Comparison of ENCODE assay signal across 17 cellular contexts in genomic region chr7:22110881-22111280, GRCh38.
DNase-seq lines count a peak whose midpoint lies in the region; ATAC-seq, FAIRE-seq and TF ChIP-seq lines count a peak whose summit lies in the region.
"Had no signal": no experiment of that assay in that cellular context is flagged by ENCODE, and none has a peak within 500 bp of the region (broad histone marks: within the 10 kb centered on the region; RNA-seq: fewer than 3 reads in every experiment).

No MANE protein-coding gene starts in this region.

- H3K9me3 Mint-ChIP-seq in natural killer cell treated with Interleukin-12 subunit alpha and Interleukin-12 subunit beta and Interleukin-15 and Interleukin-18, amount 100 ng/mL, for 72 hours, result no peaks in the 10 kb centered on the region
- no peaks in the 10 kb centered on the region for H3K9me3 Mint-ChIP-seq in natural killer cell
- H3K9me3 Mint-ChIP-seq: activated naive CD4-positive, alpha-beta T cell treated with anti-CD3 and anti-CD28 coated beads, Interleukin-2, amount 50 U/mL, for 24 hours; activated T-helper 1 cell treated with anti-CD3 and anti-CD28 coated beads, Interleukin-12 subunit alpha, Interleukin-12 subunit beta, Interleukin-2, Interleukin-4 antibody, amounts not matched to agents 30 ng/mL and 10 ng/mL and 1 ng/mL, durations not matched to agents 14 hours and 24 hours and 36 hours; nephron progenitor cell; WTC11 had no signal

- no peaks in the 10 kb centered on the region for H3K9me3 ChIP-seq in HepG2 (ENCODE audit: low read length)
- no peaks in the 10 kb centered on the region for H3K9me3 ChIP-seq in thyroid gland
- no peaks in the 10 kb centered on the region for H3K9me3 ChIP-seq in psoas muscle
- H3K9me3 ChIP-seq: ascending aorta, heart left ventricle, uterus had no signal

- in situ Hi-C loops in HepG2 (cut with HindIII; ENCODE audit: extremely low pct_ligation_motif_present, low pct_unique_long_range_greater_than_20kb), result no loop called here

- peaks cover 11% of the 10 kb centered on the region for H3K4me1 ChIP-seq in HepG2 (ENCODE audit: insufficient read depth, low read length)
- no peaks in the 10 kb centered on the region for H3K4me1 ChIP-seq in thyroid gland
- H3K4me1 ChIP-seq in psoas muscle, result no peaks in the 10 kb centered on the region
- H3K4me1 ChIP-seq: ascending aorta, uterus had no signal

- H3K4me1 Mint-ChIP-seq in natural killer cell treated with Interleukin-12 subunit alpha and Interleukin-12 subunit beta and Interleukin-15 and Interleukin-18, amount 100 ng/mL, for 72 hours (ENCODE audit: low read depth in 2 of 2), result peaks cover 4 to 8% of the 10 kb centered on the region in 2 donors
- H3K4me1 Mint-ChIP-seq in natural killer cell, result no peaks in the 10 kb centered on the region
- H3K4me1 Mint-ChIP-seq: activated naive CD4-positive, alpha-beta T cell treated with anti-CD3 and anti-CD28 coated beads, Interleukin-2, amount 50 U/mL, for 24 hours had no signal

- H3K9ac ChIP-seq in HepG2 (ENCODE audit: insufficient read depth, low read depth, low read length), result no peak overlapping the region

- no peaks in the 10 kb centered on the region for H3K36me3 Mint-ChIP-seq in natural killer cell treated with Interleukin-12 subunit alpha and Interleukin-12 subunit beta and Interleukin-15 and Interleukin-18, amount 100 ng/mL, for 72 hours
- no peaks in the 10 kb centered on the region for H3K36me3 Mint-ChIP-seq in natural killer cell
- H3K36me3 Mint-ChIP-seq: activated naive CD4-positive, alpha-beta T cell treated with anti-CD3 and anti-CD28 coated beads, Interleukin-2, amount 50 U/mL, for 24 hours; WTC11 had no signal

- ATAC-seq in natural killer cell treated with Interleukin-12 subunit alpha and Interleukin-12 subunit beta and Interleukin-15 and Interleukin-18, amount 100 ng/mL, for 72 hours, result no peak
- ATAC-seq in natural killer cell (no peak), HepG2 (no peak), psoas muscle (no peak), GM18517 (IDR thresholded peaks at IDR 0.05; ENCODE audit: unreplicated experiment) (no peak)

- H3K27ac Mint-ChIP-seq in natural killer cell treated with Interleukin-12 subunit alpha and Interleukin-12 subunit beta and Interleukin-15 and Interleukin-18, amount 100 ng/mL, for 72 hours, result peak overlapping the region in 1 of 2 donors; percentile 12
- no peak overlapping the region for H3K27ac Mint-ChIP-seq in natural killer cell
- H3K27ac Mint-ChIP-seq: activated naive CD4-positive, alpha-beta T cell treated with anti-CD3 and anti-CD28 coated beads, Interleukin-2, amount 50 U/mL, for 24 hours; activated T-helper 1 cell treated with anti-CD3 and anti-CD28 coated beads, Interleukin-12 subunit alpha, Interleukin-12 subunit beta, Interleukin-2, Interleukin-4 antibody, amounts not matched to agents 30 ng/mL and 10 ng/mL and 1 ng/mL, durations not matched to agents 14 hours and 24 hours and 36 hours; nephron progenitor cell; WTC11 had no signal

- no TSS peak for BruUV-seq in HepG2 (replicated peaks; lab: Mats Ljungman, UMichigan)

- H4K20me1 ChIP-seq in HepG2 (ENCODE audit: insufficient read depth, low read length), result no peaks in the 10 kb centered on the region

- TF ChIP-seq POLR2A in HepG2 (IDR thresholded peaks at IDR 0.05; ENCODE audit: insufficient read depth in 1 of 2, low read depth in 2 of 2, low read length in 2 of 2) (no peak), thyroid gland (IDR thresholded peaks at IDR 0.05) (no peak)

- DNase-seq in natural killer cell treated with Interleukin-12 subunit alpha and Interleukin-12 subunit beta and Interleukin-15 and Interleukin-18, amount 100 ng/mL, for 72 hours (ENCODE audit: low spot score), result peak; percentile 15
- DNase-seq in natural killer cell (no peak), dorsolateral prefrontal cortex (peak in 1 of 10 donors; percentile 47), HepG2 (ENCODE audit: low spot score) (peak; percentile 9), thyroid gland (peak; percentile 19 to 47), psoas muscle (no peak)
- DNase-seq in activated CD4-positive, alpha-beta T cell treated with anti-CD3 and anti-CD28 coated beads for 48 hours, result no peak
- DNase-seq: Right ventricle myocardium superior had no signal

- CTCF ChIA-PET in HepG2 (lab: Yijun Ruan, JAX; ENCODE audit: low intra/inter-chr PET ratio, low total read pairs), result interaction anchor here (1.2 to 2.9 kb wide), 3 partner anchors 378 to 390 kb away, joined by 3 to 40 read pairs (median 8); partner anchors contain the start of gene STEAP1B

- POLR2A ChIA-PET in HepG2 (lab: Yijun Ruan, JAX), result no interaction called here

- H3K4me3 ChIP-seq in dorsolateral prefrontal cortex (peak overlapping the region in 1 of 59 donors; percentile 19), HepG2 (replicated peaks in 1 of 3; ENCODE audit: insufficient read depth in 1 of 3, low read depth in 2 of 3, low read length in 3 of 3) (no peak overlapping the region), thyroid gland (replicated peaks in 1 of 3) (no peak overlapping the region), psoas muscle (no peak overlapping the region)
- H3K4me3 ChIP-seq: ascending aorta, heart left ventricle, PC-9, uterus had no signal

- WGBS in HepG2 (ENCODE audit: low lambda C conversion rate), result 68% methylated on average over 4 of the region's 4 CpGs
- 29 to 51% methylated on average over 4 of the region's 4 CpGs for WGBS in thyroid gland, 2 donors
- WGBS in psoas muscle, 3 donors, result 52 to 56% (median 55%) methylated on average over 4 of the region's 4 CpGs

- H3K27me3 Mint-ChIP-seq in natural killer cell treated with Interleukin-12 subunit alpha and Interleukin-12 subunit beta and Interleukin-15 and Interleukin-18, amount 100 ng/mL, for 72 hours, result peaks cover 0 to 7% of the 10 kb centered on the region in 2 donors
- peaks cover 0 to 9% of the 10 kb centered on the region in 2 donors for H3K27me3 Mint-ChIP-seq in natural killer cell (ENCODE audit: low read depth in 2 of 2)
- H3K27me3 Mint-ChIP-seq: activated naive CD4-positive, alpha-beta T cell treated with anti-CD3 and anti-CD28 coated beads, Interleukin-2, amount 50 U/mL, for 24 hours had no signal

- H3K36me3 ChIP-seq in HepG2 (replicated peaks in 1 of 2; ENCODE audit: control insufficient read depth in 1 of 2, insufficient read depth in 2 of 2, low read length in 2 of 2), result peaks cover 0 to 3% of the 10 kb centered on the region in 2 experiments; a peak in 2 of 5 replicates
- no peaks in the 10 kb centered on the region for H3K36me3 ChIP-seq in thyroid gland
- H3K36me3 ChIP-seq in psoas muscle (ENCODE audit: insufficient read depth in 1 of 2, low read depth in 1 of 2), result no peaks in the 10 kb centered on the region
- H3K36me3 ChIP-seq: ascending aorta, heart left ventricle, uterus had no signal

- no peak for FAIRE-seq in HepG2 (lab: Jason Lieb, UNC)

- no peak overlapping the region for H3K4me3 Mint-ChIP-seq in natural killer cell treated with Interleukin-12 subunit alpha and Interleukin-12 subunit beta and Interleukin-15 and Interleukin-18, amount 100 ng/mL, for 72 hours
- H3K4me3 Mint-ChIP-seq in natural killer cell, result no peak overlapping the region
- H3K4me3 Mint-ChIP-seq: activated naive CD4-positive, alpha-beta T cell treated with anti-CD3 and anti-CD28 coated beads, Interleukin-2, amount 50 U/mL, for 24 hours; activated T-helper 1 cell treated with anti-CD3 and anti-CD28 coated beads, Interleukin-12 subunit alpha, Interleukin-12 subunit beta, Interleukin-2, Interleukin-4 antibody, amounts not matched to agents 30 ng/mL and 10 ng/mL and 1 ng/mL, durations not matched to agents 14 hours and 24 hours and 36 hours; nephron progenitor cell; WTC11 had no signal

- H2AFZ ChIP-seq in HepG2 (ENCODE audit: low read length), result no peak overlapping the region
- H2AFZ ChIP-seq: PC-9 had no signal

- intact Hi-C loops in natural killer cell (cut with micrococcal nuclease) (loop anchor here (1.0 to 5.0 kb wide), 3 partner anchors 378 to 946 kb away; partner anchors contain the start of gene STEAP1B), dorsolateral prefrontal cortex (cut with DNase I) (loop anchor here (1.0 to 10.0 kb wide), 7 partner anchors 81 to 185 kb away; no protein-coding TSS in a partner anchor), HepG2 (cut with micrococcal nuclease; ENCODE audit: unreplicated experiment) (loop anchor here (1.0 to 2.0 kb wide), 2 partner anchors 378 to 390 kb away; partner anchors contain the start of gene STEAP1B), thyroid gland (cut with DNase I) (loop anchor here (2.0 kb wide), 1 partner anchor 378 kb away; no protein-coding TSS in a partner anchor), psoas muscle (cut with DNase I) (loop anchor here (1.0 to 5.0 kb wide), 3 partner anchors 186 to 378 kb away; no protein-coding TSS in a partner anchor)

- H3K79me2 ChIP-seq in HepG2 (ENCODE audit: insufficient read depth, low read length), result no peaks in the 10 kb centered on the region

- H3K27ac ChIP-seq in dorsolateral prefrontal cortex (peak overlapping the region; percentile 35 to 100 (median 99)), HepG2 (ENCODE audit: extremely low read length, insufficient read depth, low read length) (no peak overlapping the region), thyroid gland (no peak overlapping the region), psoas muscle (no peak overlapping the region)
- H3K27ac ChIP-seq: ascending aorta, PC-9, uterus had no signal

- no peak overlapping the region for H3K4me2 ChIP-seq in HepG2 (ENCODE audit: low read depth, low read length)
- H3K4me2 ChIP-seq: PC-9 had no signal

- TF ChIP-seq CTCF in natural killer cell (IDR thresholded peaks at IDR 0.05), result no peak
- TF ChIP-seq CTCF in dorsolateral prefrontal cortex (IDR thresholded peaks at IDR 0.05 in 54 of 56, conservative IDR thresholded peaks at IDR 0.05 in 2 of 56; ENCODE audit: low read depth in 1 of 56, partially characterized antibody in 56 of 56), result no peak
- TF ChIP-seq CTCF in HepG2 (CRISPR knock-in tag; IDR thresholded peaks at IDR 0.05), result no peak
- no peak for TF ChIP-seq CTCF in thyroid gland (IDR thresholded peaks at IDR 0.05)
- TF ChIP-seq CTCF in psoas muscle (IDR thresholded peaks at IDR 0.05), result no peak

- TF ChIP-seq RAD21 in HepG2 (CRISPR knock-in tag; IDR thresholded peaks at IDR 0.05), result no peak

- H3K27me3 ChIP-seq in dorsolateral prefrontal cortex (no peaks in the 10 kb centered on the region), HepG2 (ENCODE audit: control insufficient read depth in 1 of 2, insufficient read depth in 2 of 2, low read length in 2 of 2) (no peaks in the 10 kb centered on the region), thyroid gland (no peaks in the 10 kb centered on the region), psoas muscle (ENCODE audit: insufficient read depth in 3 of 3, low read length in 2 of 3) (peaks cover 0 to 4% (median 0%) of the 10 kb centered on the region in 3 donors)
- H3K27me3 ChIP-seq: uterus had no signal

- TF ChIP-seq EP300 in HepG2 (IDR thresholded peaks at IDR 0.05; ENCODE audit: low read depth in 2 of 2, low read length in 2 of 2) (no peak), HepG2 (CRISPR knock-in tag; IDR thresholded peaks at IDR 0.05; ENCODE audit: borderline replicate concordance) (no peak)

TF ChIP-seq in HepG2, 621 proteins besides CTCF, POLR2A, EP300 and RAD21 (continues in another document):
- TF ChIP-seq ZBTB21 (CRISPR knock-in tag; IDR thresholded peaks at IDR 0.05), result no peak
- TF ChIP-seq IKZF4 (CRISPR knock-in tag; IDR thresholded peaks at IDR 0.05; ENCODE audit: borderline replicate concordance, low read depth, not compliant biosample characterization), result no peak
- TF ChIP-seq GLI4 (CRISPR knock-in tag; IDR thresholded peaks at IDR 0.05; ENCODE audit: borderline replicate concordance), result no peak
- no peak for TF ChIP-seq ARHGAP35 (CRISPR knock-in tag; IDR thresholded peaks at IDR 0.05; ENCODE audit: borderline replicate concordance)

Comparison
In these comparisons a context has a peak if more than half of its experiments do, and no peak if none do; other contexts are left out.
1. DNase-seq: peak in natural killer cell treated with Interleukin-12 subunit alpha and Interleukin-12 subunit beta and Interleukin-15 and Interleukin-18, amount 100 ng/mL, for 72 hours (single experiment), HepG2 (single experiment) and thyroid gland (2 of 2); none in natural killer cell (single experiment), psoas muscle (0 of 2) and activated CD4-positive, alpha-beta T cell treated with anti-CD3 and anti-CD28 coated beads for 48 hours (single experiment).
2. H3K27ac ChIP-seq: peak in dorsolateral prefrontal cortex (59 of 59); none in HepG2 (single experiment), thyroid gland (0 of 3) and psoas muscle (single experiment).